Comparison of ENCODE assay signal across 17 cellular contexts in genomic region chr11:120233207-120233803, GRCh38. TPM values are rescaled to one million over a fixed set of nuclear protein-coding genes. Genes with fewer than 3 reads are reported as not detected.
DNase-seq lines count a peak whose midpoint lies in the region; ATAC-seq, FAIRE-seq and TF ChIP-seq lines count a peak whose summit lies in the region.
"Had no signal": no experiment of that assay in that cellular context is flagged by ENCODE, and none has a peak within 500 bp of the region (broad histone marks: within the 10 kb centered on the region; RNA-seq: fewer than 3 reads in every experiment).

No MANE protein-coding gene starts in this region.

- peaks cover 35% of the 10 kb centered on the region for H3K4me1 ChIP-seq in BLaER1
- H3K4me1 ChIP-seq in pancreas = no peaks in the 10 kb centered on the region

- no peak for TF ChIP-seq CTCF in pancreas (IDR thresholded peaks at IDR 0.05)

- H3K27me3 ChIP-seq in BLaER1 (no peaks in the 10 kb centered on the region), pancreas (no peaks in the 10 kb centered on the region)

- DNase-seq in HTR-8/SVneo (ENCODE audit: insufficient read length, low spot score) (no peak), left lobe of liver (ENCODE audit: low spot score) (no peak), pancreas (peak in 1 of 6 donors; percentile 34)
- DNase-seq in activated CD4-positive, CD25-positive, alpha-beta regulatory T cell (lab: John Stamatoyannopoulos, UW) = no peak
- DNase-seq: 8988T; AML-193; CD4-positive, CD25-positive, alpha-beta regulatory T cell; DMS53; GF-D8; H7; KBM-7 had no signal

- H3K27ac ChIP-seq in BLaER1 (no peak overlapping the region), pancreas (no peak overlapping the region)
- H3K27ac ChIP-seq: BLaER1 treated with 17β-estradiol and CSF1 and Interleukin-3, amounts not matched to agents 10 nM and 100 nM had no signal

- peak overlapping the region; percentile 32 for H3K4me2 ChIP-seq in BLaER1
- H3K4me2 ChIP-seq: GM23338 had no signal

- H3K4me3 ChIP-seq in BLaER1 = no peak overlapping the region
- H3K4me3 ChIP-seq in pancreas = no peak overlapping the region
- H3K4me3 ChIP-seq: BLaER1 treated with 17β-estradiol and CSF1 and Interleukin-3, amounts not matched to agents 10 nM and 100 nM; GM23338 had no signal

- ATAC-seq in left lobe of liver (peak; percentile 26), pancreas (peak in 3 of 4 donors; percentile 6 to 27 (median 23)), HG03460 (IDR thresholded peaks at IDR 0.05; ENCODE audit: unreplicated experiment) (no peak)
- no peak for ATAC-seq in activated CD4-positive, CD25-positive, alpha-beta regulatory T cell treated with anti-CD3 and anti-CD28 coated beads, Interleukin-2, amount 50 U/mL, for 24 hours
- ATAC-seq: GM23338 had no signal

- FAIRE-seq in HTR-8/SVneo (lab: Jason Lieb, UNC) = peak; percentile 64
- no peak for FAIRE-seq in pancreas (lab: Jason Lieb, UNC)
- FAIRE-seq: GM18507 had no signal

- H3K36me3 ChIP-seq in BLaER1 (no peaks in the 10 kb centered on the region), pancreas (no peaks in the 10 kb centered on the region)
- H3K36me3 ChIP-seq: BLaER1 treated with 17β-estradiol and CSF1 and Interleukin-3, amounts not matched to agents 10 nM and 100 nM had no signal

- H3K9me3 ChIP-seq in BLaER1 (no peaks in the 10 kb centered on the region), pancreas (no peaks in the 10 kb centered on the region)
- H3K9me3 ChIP-seq: BLaER1 treated with 17β-estradiol and CSF1 and Interleukin-3, amounts not matched to agents 10 nM and 100 nM had no signal

- WGBS in pancreas, 2 donors = 52 to 54% methylated on average over 9 of the region's 9 CpGs

- no peak overlapping the region for H3K9ac ChIP-seq in BLaER1

- intact Hi-C loops in pancreas (cut with DNase I) = no loop called here

- peaks cover 6% of the 10 kb centered on the region; the same call in 1 of the 2 replicates for H4K20me1 ChIP-seq in BLaER1

RNA-seq across cellular contexts. Expression of gene POU2F3, which starts 6.6 kb away (rescaled TPM):
- total RNA-seq in left lobe of liver (not detected), pancreas (1 to 10 TPM in 1 of 6 donors, under 1 TPM in 5; 0.12 to 2.6 (median 0.23) TPM)
- polyA plus RNA-seq in pancreas = under 1 TPM; 0.27 to 0.54 TPM
- total RNA-seq: CD4-positive, CD25-positive, alpha-beta regulatory T cell; H7 had no signal
- polyA plus RNA-seq: CD4-positive, CD25-positive, alpha-beta regulatory T cell had no signal

RNA-seq across cellular contexts. Expression of gene OAF, which starts 22.5 kb away (rescaled TPM):
- total RNA-seq in left lobe of liver (345 TPM), pancreas (10 to 100 TPM; 37.1 to 88.3 (median 49.0) TPM)
- 10 to 100 TPM; 21.6 to 35.0 TPM for polyA plus RNA-seq in pancreas

Comparison
In these comparisons a context has a peak if more than half of its experiments do, and no peak if none do; other contexts are left out.
1. ATAC-seq: peak in left lobe of liver (single experiment) and pancreas (3 of 4); none in activated CD4-positive, CD25-positive, alpha-beta regulatory T cell treated with anti-CD3 and anti-CD28 coated beads, Interleukin-2, amount 50 U/mL, for 24 hours (0 of 2) and HG03460 (single experiment).